In genomic region chr4:159476886-159477285, GRCh38 we compare ENCODE assay signal across 1 cellular context.
TF ChIP-seq lines count a peak whose summit lies in the region.

No MANE protein-coding gene starts in this region.

TF ChIP-seq in HepG2, 621 proteins besides CTCF, POLR2A, EP300 and RAD21 (continued from another document):
- no peak for TF ChIP-seq ZNF800 (CRISPR knock-in tag; IDR thresholded peaks at IDR 0.05)
- no peak for TF ChIP-seq ATF3 (CRISPR knock-in tag; IDR thresholded peaks at IDR 0.05)
- no peak for TF ChIP-seq ZXDC (CRISPR knock-in tag; IDR thresholded peaks at IDR 0.05)
